ENCODE assay signal across 1 cellular context in the genomic region with DNA sequence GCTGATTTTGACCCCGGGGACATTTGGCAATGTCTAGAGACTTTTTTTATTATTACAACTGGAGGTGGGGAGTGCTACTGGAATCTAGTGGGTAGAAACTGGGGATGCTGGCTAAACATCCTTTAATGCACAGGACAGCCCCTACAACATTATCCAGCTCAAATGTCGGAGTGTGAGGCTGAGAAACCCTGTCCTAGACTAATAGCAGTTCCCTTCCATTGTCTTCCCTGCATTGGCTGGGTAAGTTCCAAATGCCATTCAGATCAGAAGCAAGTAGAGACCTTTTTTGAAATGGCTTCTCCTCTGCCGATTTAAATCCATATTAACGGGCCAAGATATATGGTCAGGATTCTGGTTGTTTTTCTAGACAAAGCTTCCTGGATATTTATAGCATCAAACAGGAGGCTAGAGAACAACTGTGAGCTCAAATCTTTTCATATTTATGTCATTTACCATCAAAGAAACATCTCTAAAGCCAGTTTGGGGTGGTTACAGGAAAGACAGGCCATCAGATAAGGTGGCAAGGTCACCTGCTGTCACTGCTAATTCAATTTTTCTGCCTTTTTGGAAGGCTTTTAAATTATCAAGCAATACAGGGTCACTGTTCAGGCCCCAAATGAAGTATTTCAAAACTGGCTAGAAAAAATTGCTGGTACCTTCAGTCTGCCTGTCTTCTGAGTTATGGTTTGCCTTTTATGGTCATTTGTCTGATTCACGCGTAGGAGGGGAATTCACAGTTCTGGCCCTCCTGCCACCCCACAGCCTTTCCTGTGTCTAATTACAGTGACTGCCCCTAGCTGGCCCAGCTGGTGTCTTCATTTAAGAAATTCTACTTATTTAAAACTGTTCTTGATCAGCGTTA.
TF ChIP-seq lines count a peak whose summit lies in the region.

No MANE protein-coding gene starts in this region.

TF ChIP-seq in WTC11, 78 proteins besides CTCF, POLR2A, EP300 and RAD21 (continued from another document):
- TF ChIP-seq, protein P1, sequence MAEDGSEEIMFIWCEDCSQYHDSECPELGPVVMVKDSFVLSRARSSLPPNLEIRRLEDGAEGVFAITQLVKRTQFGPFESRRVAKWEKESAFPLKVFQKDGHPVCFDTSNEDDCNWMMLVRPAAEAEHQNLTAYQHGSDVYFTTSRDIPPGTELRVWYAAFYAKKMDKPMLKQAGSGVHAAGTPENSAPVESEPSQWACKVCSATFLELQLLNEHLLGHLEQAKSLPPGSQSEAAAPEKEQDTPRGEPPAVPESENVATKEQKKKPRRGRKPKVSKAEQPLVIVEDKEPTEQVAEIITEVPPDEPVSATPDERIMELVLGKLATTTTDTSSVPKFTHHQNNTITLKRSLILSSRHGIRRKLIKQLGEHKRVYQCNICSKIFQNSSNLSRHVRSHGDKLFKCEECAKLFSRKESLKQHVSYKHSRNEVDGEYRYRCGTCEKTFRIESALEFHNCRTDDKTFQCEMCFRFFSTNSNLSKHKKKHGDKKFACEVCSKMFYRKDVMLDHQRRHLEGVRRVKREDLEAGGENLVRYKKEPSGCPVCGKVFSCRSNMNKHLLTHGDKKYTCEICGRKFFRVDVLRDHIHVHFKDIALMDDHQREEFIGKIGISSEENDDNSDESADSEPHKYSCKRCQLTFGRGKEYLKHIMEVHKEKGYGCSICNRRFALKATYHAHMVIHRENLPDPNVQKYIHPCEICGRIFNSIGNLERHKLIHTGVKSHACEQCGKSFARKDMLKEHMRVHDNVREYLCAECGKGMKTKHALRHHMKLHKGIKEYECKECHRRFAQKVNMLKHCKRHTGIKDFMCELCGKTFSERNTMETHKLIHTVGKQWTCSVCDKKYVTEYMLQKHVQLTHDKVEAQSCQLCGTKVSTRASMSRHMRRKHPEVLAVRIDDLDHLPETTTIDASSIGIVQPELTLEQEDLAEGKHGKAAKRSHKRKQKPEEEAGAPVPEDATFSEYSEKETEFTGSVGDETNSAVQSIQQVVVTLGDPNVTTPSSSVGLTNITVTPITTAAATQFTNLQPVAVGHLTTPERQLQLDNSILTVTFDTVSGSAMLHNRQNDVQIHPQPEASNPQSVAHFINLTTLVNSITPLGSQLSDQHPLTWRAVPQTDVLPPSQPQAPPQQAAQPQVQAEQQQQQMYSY (CRISPR knock-in tag; IDR thresholded peaks at IDR 0.05) = no peak
- TF ChIP-seq FOXJ3 (CRISPR knock-in tag; IDR thresholded peaks at IDR 0.05; ENCODE audit: borderline replicate concordance) (no peak), ZNF121 (CRISPR knock-in tag; IDR thresholded peaks at IDR 0.05) (no peak), ZBTB21 (CRISPR knock-in tag; IDR thresholded peaks at IDR 0.05; ENCODE audit: borderline replicate concordance) (no peak), AR (CRISPR knock-in tag; IDR thresholded peaks at IDR 0.05) (no peak)
- TF ChIP-seq, protein P2, sequence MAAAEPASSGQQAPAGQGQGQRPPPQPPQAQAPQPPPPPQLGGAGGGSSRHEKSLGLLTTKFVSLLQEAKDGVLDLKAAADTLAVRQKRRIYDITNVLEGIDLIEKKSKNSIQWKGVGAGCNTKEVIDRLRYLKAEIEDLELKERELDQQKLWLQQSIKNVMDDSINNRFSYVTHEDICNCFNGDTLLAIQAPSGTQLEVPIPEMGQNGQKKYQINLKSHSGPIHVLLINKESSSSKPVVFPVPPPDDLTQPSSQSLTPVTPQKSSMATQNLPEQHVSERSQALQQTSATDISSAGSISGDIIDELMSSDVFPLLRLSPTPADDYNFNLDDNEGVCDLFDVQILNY (CRISPR knock-in tag; IDR thresholded peaks at IDR 0.05) = no peak
- TF ChIP-seq, protein P3, sequence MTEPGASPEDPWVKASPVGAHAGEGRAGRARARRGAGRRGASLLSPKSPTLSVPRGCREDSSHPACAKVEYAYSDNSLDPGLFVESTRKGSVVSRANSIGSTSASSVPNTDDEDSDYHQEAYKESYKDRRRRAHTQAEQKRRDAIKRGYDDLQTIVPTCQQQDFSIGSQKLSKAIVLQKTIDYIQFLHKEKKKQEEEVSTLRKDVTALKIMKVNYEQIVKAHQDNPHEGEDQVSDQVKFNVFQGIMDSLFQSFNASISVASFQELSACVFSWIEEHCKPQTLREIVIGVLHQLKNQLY (CRISPR knock-in tag; IDR thresholded peaks at IDR 0.05) = no peak
